Comparison of ENCODE assay signal across 22 cellular contexts in genomic region chr1:206039046-206039929, GRCh38. TPM values are rescaled to one million over a fixed set of nuclear protein-coding genes. Genes with fewer than 3 reads are reported as not detected.
DNase-seq lines count a peak whose midpoint lies in the region; ATAC-seq, FAIRE-seq and TF ChIP-seq lines count a peak whose summit lies in the region.
"Had no signal": no experiment of that assay in that cellular context is flagged by ENCODE, and none has a peak within 500 bp of the region (broad histone marks: within the 10 kb centered on the region; RNA-seq: fewer than 3 reads in every experiment).

No MANE protein-coding gene starts in this region.

- H3K9me3 ChIP-seq in K562 (replicated peaks; ENCODE audit: control insufficient read depth, insufficient read depth, low read depth, low read length) (no peaks in the 10 kb centered on the region), gastrocnemius medialis (no peaks in the 10 kb centered on the region), SK-N-SH (no peaks in the 10 kb centered on the region)
- H3K9me3 ChIP-seq: adrenal gland, psoas muscle had no signal

- H3K36me3 ChIP-seq in K562 (ENCODE audit: control insufficient read depth, insufficient read depth, low read length) (no peaks in the 10 kb centered on the region), gastrocnemius medialis (no peaks in the 10 kb centered on the region), SK-N-SH (replicated peaks in 1 of 2; ENCODE audit: control insufficient read depth in 1 of 2, insufficient read depth in 2 of 2, low read length in 1 of 2) (no peaks in the 10 kb centered on the region)
- H3K36me3 ChIP-seq: adrenal gland had no signal

- H3K4me1 ChIP-seq in K562 (replicated peaks in 1 of 2; ENCODE audit: control insufficient read depth in 2 of 2, insufficient read depth in 2 of 2, low read length in 2 of 2) = no peaks in the 10 kb centered on the region
- peaks cover 0 to 4% of the 10 kb centered on the region in 2 donors for H3K4me1 ChIP-seq in gastrocnemius medialis
- H3K4me1 ChIP-seq in SK-N-SH (ENCODE audit: control insufficient read depth in 1 of 2, insufficient read depth in 2 of 2, low read depth in 1 of 2, low read length in 1 of 2) = peaks cover 0 to 5% of the 10 kb centered on the region in 2 experiments; a peak in 1 of 4 replicates
- H3K4me1 ChIP-seq: adrenal gland, foreskin keratinocyte, psoas muscle had no signal

- H3F3A ChIP-seq in SK-N-SH (replicated peaks; ENCODE audit: insufficient read depth) = no peaks in the 10 kb centered on the region

- H2AFZ ChIP-seq in K562 (ENCODE audit: low read depth, low read length) = no peak overlapping the region
- no peak overlapping the region for H2AFZ ChIP-seq in SK-N-SH (ENCODE audit: low read depth)

- TF ChIP-seq CTCF in K562 (IDR thresholded peaks at IDR 0.05 in 2 of 3, conservative IDR thresholded peaks at IDR 0.05 in 1 of 3; ENCODE audit: insufficient read depth in 2 of 3, low read depth in 1 of 3, low read length in 3 of 3) = no peak
- TF ChIP-seq CTCF in gastrocnemius medialis (IDR thresholded peaks at IDR 0.05 in 4 of 5, conservative IDR thresholded peaks at IDR 0.05 in 1 of 5) = no peak
- no peak for TF ChIP-seq CTCF in SK-N-SH (IDR thresholded peaks at IDR 0.05)

- CTCF ChIA-PET in K562 (lab: Yijun Ruan, JAX; ENCODE audit: low intra/inter-chr PET ratio) (no interaction called here), SK-N-SH (lab: Yijun Ruan, JAX) (interaction anchor here (0.6 to 4.1 kb wide), 5 partner anchors 9 to 68 kb away, joined by 3 to 23 read pairs (median 4); no protein-coding TSS in a partner anchor)

- POLR2A ChIA-PET in K562 (lab: Yijun Ruan, JAX) (interaction anchor here (0.5 to 1.3 kb wide), 3 partner anchors 8 to 74 kb away, joined by 3 to 4 read pairs (median 3); no protein-coding TSS in a partner anchor), SK-N-SH (lab: Yijun Ruan, JAX) (no interaction called here)

- peaks cover 5% of the 10 kb centered on the region for H3K36me3 Mint-ChIP-seq in stimulated activated effector memory CD8-positive, alpha-beta T cell treated with anti-CD3 and anti-CD28 coated beads, Interleukin-12 subunit alpha, Interleukin-12 subunit beta, amount 100 ng/mL, for 72 hours

- in situ Hi-C loops in K562 (cut with MboI) (no loop called here), gastrocnemius medialis (cut with MboI; ENCODE audit: low sequenced_read_pairs in 4 of 4) (no loop called here)

- no peak for ATAC-seq in K562
- ATAC-seq in stimulated activated effector memory CD8-positive, alpha-beta T cell treated with anti-CD3 and anti-CD28 coated beads, Interleukin-12 subunit alpha, Interleukin-12 subunit beta, amount 100 ng/mL, for 72 hours = peak; percentile 38
- no peak for ATAC-seq in HG03135 (IDR thresholded peaks at IDR 0.05; ENCODE audit: unreplicated experiment)
- no peak for ATAC-seq in gastrocnemius medialis
- ATAC-seq: activated T-cell treated with anti-CD3 and anti-CD28 coated beads, Interleukin-2, amount 50 U/mL, for 4 hours; foreskin keratinocyte; left ventricle myocardium superior; psoas muscle had no signal

- no peaks in the 10 kb centered on the region for H3K9me3 Mint-ChIP-seq in stimulated activated effector memory CD8-positive, alpha-beta T cell treated with anti-CD3 and anti-CD28 coated beads, Interleukin-12 subunit alpha, Interleukin-12 subunit beta, amount 100 ng/mL, for 72 hours
- H3K9me3 Mint-ChIP-seq: activated T-cell treated with anti-CD3 and anti-CD28 coated beads, Interleukin-2, amount 50 U/mL, for 4 hours; T-helper 2 cell treated with Interferon-gamma antibody and Interleukin-4, amounts not matched to agents 5 μg/mL and 100 μg/mL, for 36 hours had no signal

- H3K9me2 ChIP-seq in SK-N-SH = no peaks in the 10 kb centered on the region

- H3K4me1 Mint-ChIP-seq in stimulated activated effector memory CD8-positive, alpha-beta T cell treated with anti-CD3 and anti-CD28 coated beads, Interleukin-12 subunit alpha, Interleukin-12 subunit beta, amount 100 ng/mL, for 72 hours = peaks cover 27% of the 10 kb centered on the region

- H3K9ac ChIP-seq in K562 (ENCODE audit: insufficient read depth in 1 of 2, low read depth in 2 of 2, low read length in 2 of 2) (no peak overlapping the region), SK-N-SH (no peak overlapping the region)

- H3K9me1 ChIP-seq in K562 (ENCODE audit: control insufficient read depth, insufficient read depth, low read length) = no peaks in the 10 kb centered on the region

- TF ChIP-seq RAD21 in K562 (CRISPR knock-in tag; conservative IDR thresholded peaks at IDR 0.05 in 1 of 2, IDR thresholded peaks at IDR 0.05 in 1 of 2) (no peak), SK-N-SH (IDR thresholded peaks at IDR 0.05; ENCODE audit: low read length) (no peak)

- H3K4me3 Mint-ChIP-seq in stimulated activated effector memory CD8-positive, alpha-beta T cell treated with anti-CD3 and anti-CD28 coated beads, Interleukin-12 subunit alpha, Interleukin-12 subunit beta, amount 100 ng/mL, for 72 hours = peak overlapping the region; percentile 23
- H3K4me3 Mint-ChIP-seq: activated T-cell treated with anti-CD3 and anti-CD28 coated beads, Interleukin-2, amount 50 U/mL, for 4 hours; T-helper 2 cell treated with Interferon-gamma antibody and Interleukin-4, amounts not matched to agents 5 μg/mL and 100 μg/mL, for 36 hours had no signal

- H3K4me3 ChIP-seq in K562 (no peak overlapping the region), gastrocnemius medialis (no peak overlapping the region), SK-N-SH (ENCODE audit: low read depth in 2 of 2, low read length in 1 of 2) (no peak overlapping the region)
- H3K4me3 ChIP-seq: adrenal gland, psoas muscle had no signal

- 0% methylated on average over 7 of the region's 7 CpGs for WGBS in K562 (ENCODE audit: insufficient coverage, low coverage, missing lambda C conversion rate)
- 41% methylated on average over 7 of the region's 7 CpGs for WGBS in SK-N-SH (ENCODE audit: low lambda C conversion rate)

- H3K27me3 ChIP-seq in K562 (ENCODE audit: control insufficient read depth in 2 of 2, insufficient read depth in 2 of 2, low read length in 2 of 2) = peaks cover 27 to 49% of the 10 kb centered on the region in 2 experiments
- peaks cover 0 to 6% (median 3%) of the 10 kb centered on the region in 3 donors for H3K27me3 ChIP-seq in gastrocnemius medialis
- peaks cover 47% of the 10 kb centered on the region; the same call in 1 of the 2 replicates for H3K27me3 ChIP-seq in SK-N-SH (ENCODE audit: insufficient read depth)

- no peaks in the 10 kb centered on the region for H4K20me1 ChIP-seq in K562 (replicated peaks; ENCODE audit: control insufficient read depth, insufficient read depth, low read length)
- H4K20me1 ChIP-seq in SK-N-SH (ENCODE audit: insufficient read depth) = no peaks in the 10 kb centered on the region

- intact Hi-C loops in K562 (cut with micrococcal nuclease) = no loop called here
- intact Hi-C loops in gastrocnemius medialis (cut with DNase I; ENCODE audit: low total_unique reads) = no loop called here

- no peaks in the 10 kb centered on the region for H3K79me2 ChIP-seq in K562 (ENCODE audit: control insufficient read depth, insufficient read depth, low read length)
- no peaks in the 10 kb centered on the region for H3K79me2 ChIP-seq in SK-N-SH (ENCODE audit: insufficient read depth)

- DNase-seq in DMS53 (lab: John Stamatoyannopoulos, UW) (peak; percentile 17), DMS53 treated with DMSO at 0.1 percent for 48 hours (lab: John Stamatoyannopoulos, UW; ENCODE audit: unreplicated experiment) (no peak), NCI-H1436 treated with DMSO at 0.1 percent for 48 hours (lab: John Stamatoyannopoulos, UW) (peak; percentile 21), K562 (ENCODE audit: extremely low read depth in 1 of 4, low spot score in 3 of 4) (no peak), gastrocnemius medialis (no peak), SK-N-SH (no peak)
- peak in 1 of 2 donors; percentile 36 for DNase-seq in stimulated activated effector memory CD8-positive, alpha-beta T cell treated with anti-CD3 and anti-CD28 coated beads, Interleukin-12 subunit alpha, Interleukin-12 subunit beta, amount 100 ng/mL, for 72 hours (ENCODE audit: low spot score in 2 of 2)
- DNase-seq: activated CD4-positive, alpha-beta T cell treated with anti-CD3 and anti-CD28 coated beads for 4 hours; activated T-cell treated with anti-CD3 and anti-CD28 coated beads, Interleukin-2, amount 50 U/mL, for 4 hours; adrenal gland; central memory CD4-positive, alpha-beta T cell; DMS79 treated with DMSO at 0.1 percent for 48 hours; foreskin keratinocyte; left ventricle myocardium superior; NCI-H748 treated with DMSO at 0.1 percent for 48 hours; psoas muscle had no signal

- TF ChIP-seq POLR2A in K562 (conservative IDR thresholded peaks at IDR 0.05) (no peak), gastrocnemius medialis (IDR thresholded peaks at IDR 0.05) (no peak)

- no TSS peak for BruUV-seq in K562 (replicated peaks; lab: Mats Ljungman, UMichigan)

- H3K4me2 ChIP-seq in K562 (ENCODE audit: insufficient read depth, low read length) (no peak overlapping the region), SK-N-SH (no peak overlapping the region)

- TF ChIP-seq EP300 in K562 (IDR thresholded peaks at IDR 0.05; ENCODE audit: low read length) = no peak
- TF ChIP-seq EP300 in SK-N-SH (IDR thresholded peaks at IDR 0.05; ENCODE audit: borderline replicate concordance in 1 of 2, low read depth in 1 of 2, low read length in 1 of 2) = no peak

- FAIRE-seq in K562 (lab: Jason Lieb, UNC) = no peak

- H3K27ac ChIP-seq in K562 (ENCODE audit: extremely low read depth, low read depth, low read length) (no peak overlapping the region), gastrocnemius medialis (no peak overlapping the region), SK-N-SH (ENCODE audit: low read depth in 2 of 2, low read length in 1 of 2) (no peak overlapping the region)
- H3K27ac ChIP-seq: 22Rv1, adrenal gland, C4-2B, foreskin keratinocyte, psoas muscle, RWPE1 had no signal

- H3K27ac Mint-ChIP-seq in stimulated activated effector memory CD8-positive, alpha-beta T cell treated with anti-CD3 and anti-CD28 coated beads, Interleukin-12 subunit alpha, Interleukin-12 subunit beta, amount 100 ng/mL, for 72 hours = peak overlapping the region; percentile 77
- H3K27ac Mint-ChIP-seq: T-helper 2 cell treated with Interferon-gamma antibody and Interleukin-4, amounts not matched to agents 5 μg/mL and 100 μg/mL, for 36 hours had no signal

RNA-seq across cellular contexts. Expression of gene RHEX, which starts 13.7 kb away (rescaled TPM):
- not detected in 2 replicates for total RNA-seq in K562 (2011; cell fraction: chromatin; rRNA removed; ENCODE audit: low replicate concordance)
- total RNA-seq in K562 (2011; cell fraction: nucleolus; rRNA removed) = not detected in 2 replicates
- total RNA-seq in K562 (2011; cell fraction: nucleoplasm; rRNA removed) = not detected in 2 replicates
- not detected in 2 replicates for total RNA-seq in K562 (2014; rRNA removed)
- not detected in 2 replicates for total RNA-seq in K562 (2014; rRNA removed; fragmentation: Illumina TruSeq; extraction: Trizol)
- not detected in 2 replicates for total RNA-seq in K562 (2015; rRNA removed; fragmentation: Illumina TruSeq; extraction: Trizol)
- total RNA-seq in K562 (2021) = not detected in 2 replicates
- polyA plus RNA-seq in K562 (2011; rRNA removed) = not detected in 2 replicates
- polyA plus RNA-seq in K562 (2011; cell fraction: cytosol; rRNA removed) = not detected in 2 replicates
- polyA plus RNA-seq in K562 (2011; cell fraction: nucleus; rRNA removed) = not detected in 2 replicates
- polyA plus RNA-seq in K562 (2012) = not detected in 2 replicates
- not detected in 2 replicates for polyA plus RNA-seq in K562 (2014; fragmentation: Illumina TruSeq; extraction: Trizol)
- polyA plus RNA-seq in K562 (2014; fragmentation: Nextera tagmentation; extraction: Ambion mirVana) = not detected
- polyA plus RNA-seq in K562 (2014; rRNA removed) = not detected in 2 replicates
- polyA minus RNA-seq in K562 (2011; rRNA and poly(A)+ RNA removed) = not detected in 2 replicates
- polyA minus RNA-seq in K562 (2011; cell fraction: cytosol; rRNA and poly(A)+ RNA removed) = not detected in 2 replicates
- polyA minus RNA-seq in K562 (2011; cell fraction: nucleus; rRNA and poly(A)+ RNA removed) = not detected in 2 replicates
- total RNA-seq in gastrocnemius medialis = not detected
- not detected in 2 replicates for polyA plus RNA-seq in SK-N-SH (2012; rRNA removed)
- polyA plus RNA-seq in SK-N-SH (2012; cell fraction: cytosol; rRNA removed) = not detected in 2 replicates
- not detected in 2 replicates for polyA plus RNA-seq in SK-N-SH (2012; cell fraction: nucleus; rRNA removed)
- total RNA-seq: activated T-cell treated with anti-CD3 and anti-CD28 coated beads, Interleukin-2, amount 50 U/mL, for 4 hours; adrenal gland; foreskin keratinocyte; M059J had no signal
- polyA plus RNA-seq: foreskin keratinocyte had no signal

RNA-seq across cellular contexts. Expression of gene CTSE, which starts 15.6 kb away (rescaled TPM):
- total RNA-seq in K562 (2011; cell fraction: chromatin; rRNA removed; ENCODE audit: low replicate concordance) = 0.16 TPM in 1 of 2 replicates, not detected in the other
- not detected in 2 replicates for total RNA-seq in K562 (2011; cell fraction: nucleolus; rRNA removed)
- total RNA-seq in K562 (2011; cell fraction: nucleoplasm; rRNA removed) = not detected in 2 replicates
- total RNA-seq in K562 (2014; rRNA removed) = not detected in 2 replicates
- total RNA-seq in K562 (2014; rRNA removed; fragmentation: Illumina TruSeq; extraction: Trizol) = 0.06 TPM in 1 of 2 replicates, not detected in the other
- total RNA-seq in K562 (2015; rRNA removed; fragmentation: Illumina TruSeq; extraction: Trizol) = 0.08 TPM in 1 of 2 replicates, not detected in the other
- 0.18 and 0.20 TPM in 2 replicates for total RNA-seq in K562 (2021)
- 0.06 TPM in 1 of 2 replicates, not detected in the other for polyA plus RNA-seq in K562 (2011; rRNA removed)
- 0.06 TPM in 1 of 2 replicates, not detected in the other for polyA plus RNA-seq in K562 (2011; cell fraction: cytosol; rRNA removed)
- 0.11 TPM in 1 of 2 replicates, not detected in the other for polyA plus RNA-seq in K562 (2011; cell fraction: nucleus; rRNA removed)
- polyA plus RNA-seq in K562 (2012) = 0.05 and 0.12 TPM in 2 replicates
- 0.09 TPM in 1 of 2 replicates, not detected in the other for polyA plus RNA-seq in K562 (2014; fragmentation: Illumina TruSeq; extraction: Trizol)
- polyA plus RNA-seq in K562 (2014; fragmentation: Nextera tagmentation; extraction: Ambion mirVana) = under 1 TPM; 0.04 to 0.13 TPM
- polyA plus RNA-seq in K562 (2014; rRNA removed) = not detected in 2 replicates
- 0.25 TPM in 1 of 2 replicates, not detected in the other for polyA minus RNA-seq in K562 (2011; rRNA and poly(A)+ RNA removed)
- not detected in 2 replicates for polyA minus RNA-seq in K562 (2011; cell fraction: cytosol; rRNA and poly(A)+ RNA removed)
- not detected in 2 replicates for polyA minus RNA-seq in K562 (2011; cell fraction: nucleus; rRNA and poly(A)+ RNA removed)
- not detected for total RNA-seq in gastrocnemius medialis
- polyA plus RNA-seq in SK-N-SH (2012; rRNA removed) = not detected in 2 replicates
- 0.01 TPM in 1 of 2 replicates, not detected in the other for polyA plus RNA-seq in SK-N-SH (2012; cell fraction: cytosol; rRNA removed)
- polyA plus RNA-seq in SK-N-SH (2012; cell fraction: nucleus; rRNA removed) = not detected in 2 replicates
- total RNA-seq: adrenal gland, M059J had no signal

RNA-seq across cellular contexts. Expression of gene RAB7B, which starts 36.1 kb away (rescaled TPM):
- total RNA-seq in K562 (2011; cell fraction: chromatin; rRNA removed; ENCODE audit: low replicate concordance) = 0.21 TPM in 1 of 2 replicates, not detected in the other
- 0.17 TPM in 1 of 2 replicates, not detected in the other for total RNA-seq in K562 (2011; cell fraction: nucleolus; rRNA removed)
- total RNA-seq in K562 (2011; cell fraction: nucleoplasm; rRNA removed) = not detected in 2 replicates
- not detected in 2 replicates for total RNA-seq in K562 (2014; rRNA removed)
- total RNA-seq in K562 (2014; rRNA removed; fragmentation: Illumina TruSeq; extraction: Trizol) = 0.07 TPM in 1 of 2 replicates, not detected in the other
- not detected in 2 replicates for total RNA-seq in K562 (2015; rRNA removed; fragmentation: Illumina TruSeq; extraction: Trizol)
- total RNA-seq in K562 (2021) = not detected in 2 replicates
- polyA plus RNA-seq in K562 (2011; rRNA removed) = 0.09 and 0.29 TPM in 2 replicates
- polyA plus RNA-seq in K562 (2011; cell fraction: cytosol; rRNA removed) = 0.31 TPM in 1 of 2 replicates, not detected in the other
- 0.04 and 0.28 TPM in 2 replicates for polyA plus RNA-seq in K562 (2011; cell fraction: nucleus; rRNA removed)
- polyA plus RNA-seq in K562 (2012) = 0.04 and 0.17 TPM in 2 replicates
- 0.12 TPM in 1 of 2 replicates, not detected in the other for polyA plus RNA-seq in K562 (2014; fragmentation: Illumina TruSeq; extraction: Trizol)
- polyA plus RNA-seq in K562 (2014; fragmentation: Nextera tagmentation; extraction: Ambion mirVana) = under 1 TPM; 0.03 to 0.06 TPM
- not detected in 2 replicates for polyA plus RNA-seq in K562 (2014; rRNA removed)
- 0.14 and 0.42 TPM in 2 replicates for polyA minus RNA-seq in K562 (2011; rRNA and poly(A)+ RNA removed)
- not detected in 2 replicates for polyA minus RNA-seq in K562 (2011; cell fraction: cytosol; rRNA and poly(A)+ RNA removed)
- polyA minus RNA-seq in K562 (2011; cell fraction: nucleus; rRNA and poly(A)+ RNA removed) = 0.13 TPM in 1 of 2 replicates, not detected in the other
- under 1 TPM in 3 of 4 donors, not detected in 1; 0.15 to 0.62 (median 0.33) TPM for total RNA-seq in gastrocnemius medialis
- polyA plus RNA-seq in SK-N-SH (2012; rRNA removed) = 0.15 and 0.24 TPM in 2 replicates
- polyA plus RNA-seq in SK-N-SH (2012; cell fraction: cytosol; rRNA removed) = 0.14 and 0.19 TPM in 2 replicates
- 0.24 and 0.29 TPM in 2 replicates for polyA plus RNA-seq in SK-N-SH (2012; cell fraction: nucleus; rRNA removed)

Comparison
In these comparisons a context has a peak if more than half of its experiments do, and no peak if none do; other contexts are left out.
1. DNase-seq: peak in DMS53 (single experiment) and NCI-H1436 treated with DMSO at 0.1 percent for 48 hours (single experiment); none in DMS53 treated with DMSO at 0.1 percent for 48 hours (single experiment), K562 (0 of 4), gastrocnemius medialis (0 of 2) and SK-N-SH (single experiment).